In genomic region chr11:33043221-33043833, GRCh38 we compare ENCODE assay signal across 18 cellular contexts. TPM values are rescaled to one million over a fixed set of nuclear protein-coding genes. Genes with fewer than 3 reads are reported as not detected.
DNase-seq lines count a peak whose midpoint lies in the region; ATAC-seq, FAIRE-seq and TF ChIP-seq lines count a peak whose summit lies in the region.
"Had no signal": no experiment of that assay in that cellular context is flagged by ENCODE, and none has a peak within 500 bp of the region (broad histone marks: within the 10 kb centered on the region; RNA-seq: fewer than 3 reads in every experiment).

No MANE protein-coding gene starts in this region.

- RAD21 ChIA-PET in GM12878 (lab: Charles Lee; ENCODE audit: unreplicated experiment) = interaction anchor here (0.9 to 1.7 kb wide), 5 partner anchors 11 to 234 kb away, joined by 3 to 12 read pairs (median 5); no protein-coding TSS in a partner anchor

- H3K4me1 Mint-ChIP-seq in neural crest cell = peaks cover 20% of the 10 kb centered on the region

- POLR2A ChIA-PET in GM12878 (lab: Charles Lee) = interaction anchor here (0.8 to 1.9 kb wide), 4 partner anchors 9 to 17 kb away, joined by 3 to 4 read pairs (median 4); no protein-coding TSS in a partner anchor

- no peaks in the 10 kb centered on the region for H3K27me3 ChIP-seq in GM23248 (replicated peaks; ENCODE audit: insufficient read depth)
- no peaks in the 10 kb centered on the region for H3K27me3 ChIP-seq in GM12878 (replicated peaks in 1 of 2; ENCODE audit: control insufficient read depth in 2 of 2, insufficient read depth in 2 of 2, low read length in 1 of 2)

- H3K27ac Mint-ChIP-seq in neural crest cell (ENCODE audit: unreplicated experiment) = no peak overlapping the region
- H3K27ac Mint-ChIP-seq: CD4-positive, alpha-beta T cell had no signal

- 43 to 51% methylated on average over 2 of the region's 2 CpGs for WGBS in GM23248 (ENCODE audit: low coverage in 1 of 2, low lambda C conversion rate in 2 of 2, missing lambda C conversion rate in 2 of 2), 2 experiments
- 20% methylated on average over 2 of the region's 2 CpGs for WGBS in GM12878 (ENCODE audit: insufficient coverage, insufficient replicate concordance, low lambda C conversion rate, missing lambda C conversion rate)

- in situ Hi-C loops in GM23248 (cut with MboI) (no loop called here), GM12878 (cut with MboI) (no loop called here)

- FAIRE-seq in GM12878 (lab: Jason Lieb, UNC) = no peak
- FAIRE-seq: endothelial cell of umbilical vein had no signal

- H3K4me1 ChIP-seq in GM23248 (ENCODE audit: insufficient read depth) (peaks cover 24% of the 10 kb centered on the region), GM12878 (ENCODE audit: control insufficient read depth, insufficient read depth, low read length) (no peaks in the 10 kb centered on the region)

- intact Hi-C loops in GM12878 (cut with micrococcal nuclease; ENCODE audit: unreplicated experiment) = no loop called here

- peaks cover 7% of the 10 kb centered on the region; the same call in 1 of the 2 replicates for H3F3A ChIP-seq in GM23248 (ENCODE audit: insufficient read depth)

- H3K4me3 Mint-ChIP-seq in neural crest cell = peak overlapping the region; percentile 18
- H3K4me3 Mint-ChIP-seq: CD4-positive, alpha-beta T cell had no signal

- H3K27me3 Mint-ChIP-seq in neural crest cell (ENCODE audit: low read depth) = no peaks in the 10 kb centered on the region
- H3K27me3 Mint-ChIP-seq: CD4-positive, alpha-beta T cell had no signal

- H3K79me2 ChIP-seq in GM23248 (ENCODE audit: insufficient read depth) = peaks cover 65% of the 10 kb centered on the region
- H3K79me2 ChIP-seq in GM12878 (ENCODE audit: control insufficient read depth, insufficient read depth, low read length) = peaks cover 17% of the 10 kb centered on the region

- ATAC-seq in GM12878 (no peak), GM19397 (IDR thresholded peaks at IDR 0.05; ENCODE audit: unreplicated experiment) (no peak), HG03460 (IDR thresholded peaks at IDR 0.05; ENCODE audit: unreplicated experiment) (no peak)
- ATAC-seq: psoas muscle had no signal

- no peak for TF ChIP-seq POLR2A in GM12878 (IDR thresholded peaks at IDR 0.05; ENCODE audit: low read depth, low read length)

- H3K36me3 Mint-ChIP-seq in neural crest cell (ENCODE audit: low read depth) = peaks cover 36% of the 10 kb centered on the region

- H3K9me3 ChIP-seq in GM23248 (ENCODE audit: low read depth) (no peaks in the 10 kb centered on the region), GM12878 (replicated peaks; ENCODE audit: control insufficient read depth, insufficient read depth, low read length) (no peaks in the 10 kb centered on the region)
- H3K9me3 ChIP-seq: psoas muscle had no signal

- peaks cover 4% of the 10 kb centered on the region for H3K9me3 Mint-ChIP-seq in neural crest cell
- H3K9me3 Mint-ChIP-seq: CD4-positive, alpha-beta T cell had no signal

- no peaks in the 10 kb centered on the region for H4K20me1 ChIP-seq in GM23248 (ENCODE audit: insufficient read depth)
- H4K20me1 ChIP-seq in GM12878 (ENCODE audit: control insufficient read depth, insufficient read depth) = no peaks in the 10 kb centered on the region

- no TSS peak for BruUV-seq in GM12878 (replicated peaks; lab: Mats Ljungman, UMichigan)

- CTCF ChIA-PET in GM12878 (lab: Yijun Ruan, JAX) = interaction anchor here (0.6 to 2.5 kb wide), 9 partner anchors 10 to 623 kb away, joined by 3 to 11 read pairs (median 4); no protein-coding TSS in a partner anchor

- SMC1A ChIA-PET in GM12878 (lab: Charles Lee; ENCODE audit: uncharacterized antibody, unreplicated experiment) = interaction anchor here (0.6 to 2.9 kb wide), 13 partner anchors 10 to 117 kb away, joined by 3 to 13 read pairs (median 4); no protein-coding TSS in a partner anchor

- H3K36me3 ChIP-seq in GM23248 (ENCODE audit: low read depth) (peaks cover 30% of the 10 kb centered on the region), GM12878 (ENCODE audit: control insufficient read depth in 2 of 2, insufficient read depth in 2 of 2, low read length in 1 of 2) (peaks cover 0 to 10% of the 10 kb centered on the region in 2 experiments; a peak in 3 of 4 replicates)

- no peak for TF ChIP-seq EP300 in GM12878 (IDR thresholded peaks at IDR 0.05; ENCODE audit: borderline replicate concordance in 1 of 2, control insufficient read depth in 1 of 2, low read depth in 2 of 2, low read length in 2 of 2)

- H3K4me2 ChIP-seq in GM23248 (ENCODE audit: unreplicated experiment) (peak overlapping the region; percentile 8), GM12878 (ENCODE audit: control insufficient read depth, insufficient read depth) (no peak overlapping the region)

- no peak for TF ChIP-seq CTCF in GM12878 (IDR thresholded peaks at IDR 0.05 in 2 of 3, conservative IDR thresholded peaks at IDR 0.05 in 1 of 3; ENCODE audit: control insufficient read depth in 2 of 3, extremely low read depth in 1 of 3, insufficient read depth in 1 of 3, low read depth in 3 of 3, low read length in 3 of 3)
- TF ChIP-seq CTCF in neural crest cell (conservative IDR thresholded peaks at IDR 0.05) = no peak

- H3K4me3 ChIP-seq in GM23248 (no peak overlapping the region), GM12878 (no peak overlapping the region)
- H3K4me3 ChIP-seq: psoas muscle had no signal

- H3K27ac ChIP-seq in GM23248 (peak overlapping the region; percentile 42), GM12878 (ENCODE audit: control insufficient read depth, insufficient read depth) (no peak overlapping the region)
- H3K27ac ChIP-seq: psoas muscle had no signal

- DNase-seq in GM23248 = peak; percentile 39
- peak; percentile 87 for DNase-seq in M059J (ENCODE audit: low read depth)
- no peak for DNase-seq in GM12878 (ENCODE audit: low read depth, low spot score)
- DNase-seq in neural crest cell (ENCODE audit: low read depth, low spot score) = no peak
- no peak for DNase-seq in NCI-H82 (lab: John Stamatoyannopoulos, UW)
- DNase-seq: activated CD4-positive, alpha-beta T cell treated with anti-CD3 and anti-CD28 coated beads, Interleukin-2, amount 50 U/mL, for 4 hours; activated CD8-positive, alpha-beta memory T cell treated with anti-CD3 and anti-CD28 coated beads, Interleukin-2, amount 50 U/mL, for 48 hours; activated naive CD4-positive, alpha-beta T cell; amygdala; CD4-positive, alpha-beta T cell; DMS 273 treated with DMSO at 0.1 percent for 48 hours; GF-D8; NCI-H1105 treated with DMSO at 0.1 percent for 48 hours; NCI-H345; psoas muscle had no signal

- H3K9me2 ChIP-seq in GM23248 (ENCODE audit: insufficient read depth) = no peaks in the 10 kb centered on the region

- H2AFZ ChIP-seq in GM23248 = no peak overlapping the region
- H2AFZ ChIP-seq in GM12878 (ENCODE audit: control insufficient read depth, low read depth, low read length) = no peak overlapping the region

- no peak overlapping the region for H3K9ac ChIP-seq in GM23248
- peak overlapping the region; percentile 2 for H3K9ac ChIP-seq in GM12878 (ENCODE audit: control insufficient read depth, insufficient read depth, low read length)

- no peak for TF ChIP-seq RAD21 in GM12878 (IDR thresholded peaks at IDR 0.05; ENCODE audit: insufficient read depth, low read depth, low read length)

RNA-seq across cellular contexts. Expression of gene TCP11L1, which starts 4.0 kb away (rescaled TPM):
- total RNA-seq in GM23248 (2014; rRNA removed; shearing (Covaris generic)) = 39.8 and 42.6 TPM in 2 replicates
- polyA plus RNA-seq in GM23248 (2016; fragmentation: Nextera tagmentation; extraction: Ambion mirVana) = 23.4 and 25.4 TPM in 2 replicates
- total RNA-seq in M059J (2014; rRNA removed; shearing (Covaris generic)) = 18.3 and 30.3 TPM in 2 replicates
- 41.0 and 43.6 TPM in 2 replicates for total RNA-seq in GM12878 (2013; cell fraction: nucleolus; rRNA removed)
- total RNA-seq in GM12878 (2014; rRNA removed) = 11.6 and 13.3 TPM in 2 replicates
- 12.9 and 13.5 TPM in 2 replicates for total RNA-seq in GM12878 (2014; rRNA removed; fragmentation: Illumina TruSeq; extraction: Trizol)
- 14.1 and 14.3 TPM in 2 replicates for total RNA-seq in GM12878 (2021)
- polyA plus RNA-seq in GM12878 (2011; ENCODE audit: low read depth) = 4.6 TPM
- 13.9 and 14.8 TPM in 2 replicates for polyA plus RNA-seq in GM12878 (2011; rRNA removed)
- polyA plus RNA-seq in GM12878 (2011; cell fraction: cytosol; rRNA removed) = 11.4 and 13.8 TPM in 2 replicates
- polyA plus RNA-seq in GM12878 (2011; cell fraction: nucleus; rRNA removed) = 13.3 and 14.6 TPM in 2 replicates
- polyA plus RNA-seq in GM12878 (2012) = 5.6 and 8.9 TPM in 2 replicates
- 12.5 and 13.2 TPM in 2 replicates for polyA plus RNA-seq in GM12878 (2014; fragmentation: Illumina TruSeq; extraction: Trizol)
- polyA plus RNA-seq in GM12878 (2014; fragmentation: Nextera tagmentation; extraction: Ambion mirVana) = 1 to 10 TPM; 5.3 to 5.8 TPM
- polyA plus RNA-seq in GM12878 (2014; rRNA removed) = 10.6 and 15.7 TPM in 2 replicates
- polyA plus RNA-seq in GM12878 (2016; fragmentation: Nextera tagmentation; extraction: Ambion mirVana) = 10 to 100 TPM; 11.9 to 12.5 TPM
- 22.6 and 25.8 TPM in 2 replicates for polyA minus RNA-seq in GM12878 (2011; rRNA and poly(A)+ RNA removed)
- 6.4 and 7.3 TPM in 2 replicates for polyA minus RNA-seq in GM12878 (2011; cell fraction: cytosol; rRNA and poly(A)+ RNA removed)
- 11.4 and 19.8 TPM in 2 replicates for polyA minus RNA-seq in GM12878 (2011; cell fraction: nucleus; rRNA and poly(A)+ RNA removed)
- 24.0 and 25.0 TPM in 2 replicates for total RNA-seq in neural crest cell

RNA-seq across cellular contexts. Expression of gene DEPDC7, which starts 27.6 kb away (rescaled TPM):
- total RNA-seq in GM23248 (2014; rRNA removed; shearing (Covaris generic)) = 4.8 and 5.3 TPM in 2 replicates
- 9.7 and 9.9 TPM in 2 replicates for polyA plus RNA-seq in GM23248 (2016; fragmentation: Nextera tagmentation; extraction: Ambion mirVana)
- 36.3 and 39.6 TPM in 2 replicates for total RNA-seq in M059J (2014; rRNA removed; shearing (Covaris generic))
- total RNA-seq in GM12878 (2013; cell fraction: nucleolus; rRNA removed) = 1.3 and 1.9 TPM in 2 replicates
- total RNA-seq in GM12878 (2014; rRNA removed) = 0.44 and 0.73 TPM in 2 replicates
- 0.54 and 0.78 TPM in 2 replicates for total RNA-seq in GM12878 (2014; rRNA removed; fragmentation: Illumina TruSeq; extraction: Trizol)
- total RNA-seq in GM12878 (2021) = 0.56 and 0.58 TPM in 2 replicates
- polyA plus RNA-seq in GM12878 (2011; ENCODE audit: low read depth) = 0.20 TPM
- polyA plus RNA-seq in GM12878 (2011; rRNA removed) = 0.48 and 1.0 TPM in 2 replicates
- 0.13 and 0.28 TPM in 2 replicates for polyA plus RNA-seq in GM12878 (2011; cell fraction: cytosol; rRNA removed)
- 0.55 and 0.83 TPM in 2 replicates for polyA plus RNA-seq in GM12878 (2011; cell fraction: nucleus; rRNA removed)
- 0.39 and 0.65 TPM in 2 replicates for polyA plus RNA-seq in GM12878 (2012)
- 0.50 and 0.57 TPM in 2 replicates for polyA plus RNA-seq in GM12878 (2014; fragmentation: Illumina TruSeq; extraction: Trizol)
- under 1 TPM; 0.06 to 0.26 TPM for polyA plus RNA-seq in GM12878 (2014; fragmentation: Nextera tagmentation; extraction: Ambion mirVana)
- 0.47 and 0.57 TPM in 2 replicates for polyA plus RNA-seq in GM12878 (2014; rRNA removed)
- polyA plus RNA-seq in GM12878 (2016; fragmentation: Nextera tagmentation; extraction: Ambion mirVana) = 1 to 10 TPM in 1 of 2 experiments, under 1 TPM in 1; 0.45 to 1.1 TPM
- polyA minus RNA-seq in GM12878 (2011; rRNA and poly(A)+ RNA removed) = 0.37 TPM in 1 of 2 replicates, not detected in the other
- not detected in 2 replicates for polyA minus RNA-seq in GM12878 (2011; cell fraction: cytosol; rRNA and poly(A)+ RNA removed)
- polyA minus RNA-seq in GM12878 (2011; cell fraction: nucleus; rRNA and poly(A)+ RNA removed) = 0.36 and 0.57 TPM in 2 replicates
- 3.9 and 4.2 TPM in 2 replicates for total RNA-seq in neural crest cell
- total RNA-seq: endothelial cell of umbilical vein had no signal

Comparison
In these comparisons a context has a peak if more than half of its experiments do, and no peak if none do; other contexts are left out.
1. DNase-seq: peak in GM23248 (single experiment) and M059J (single experiment); none in GM12878 (single experiment), neural crest cell (single experiment) and NCI-H82 (single experiment).